In the genomic region with DNA sequence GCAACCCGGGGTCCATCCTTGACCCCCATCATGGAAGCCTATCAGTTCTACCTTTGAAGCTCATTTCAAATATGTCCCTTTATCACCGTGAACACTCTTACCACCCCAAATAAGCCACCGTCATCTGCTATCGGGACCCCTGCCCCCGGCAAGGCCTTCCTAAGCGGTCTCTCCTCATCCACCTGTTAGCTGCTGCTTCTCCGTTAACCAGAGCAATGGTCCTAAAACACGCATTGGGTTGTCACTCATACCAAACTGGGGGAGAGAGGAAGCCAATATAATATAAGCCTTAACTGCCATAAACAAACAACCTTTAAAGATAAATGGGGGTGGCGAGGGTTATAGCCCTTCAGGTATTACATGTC, we compare ENCODE assay signal across 8 cellular contexts.
DNase-seq lines count a peak whose midpoint lies in the region.

No MANE protein-coding gene starts in this region.

- peak overlapping the region; percentile 92 for H3K4me3 ChIP-seq in SK-N-MC
- peak overlapping the region; percentile 99 for H3K4me3 ChIP-seq in iPS-15b (ENCODE audit: low read depth, low read length)
- peak overlapping the region; percentile 90 to 99 (median 91) for H3K4me3 ChIP-seq in subcutaneous abdominal adipose tissue (ENCODE audit: low read depth in 1 of 5, low read length in 5 of 5)

- H3K27ac ChIP-seq in SK-N-MC (no peak overlapping the region), subcutaneous abdominal adipose tissue (ENCODE audit: low read depth, low read length) (peak overlapping the region; percentile 89)

- no peaks in the 10 kb centered on the region for H3K27me3 ChIP-seq in iPS-15b (ENCODE audit: control insufficient read depth, insufficient read depth, low read length)
- H3K27me3 ChIP-seq in subcutaneous abdominal adipose tissue (ENCODE audit: control insufficient read depth in 5 of 5, insufficient read depth in 4 of 5, low read length in 5 of 5): no peaks in the 10 kb centered on the region

- no peaks in the 10 kb centered on the region for H3K9me3 ChIP-seq in SK-N-MC (ENCODE audit: low read depth, low read length)
- H3K9me3 ChIP-seq in iPS-15b (ENCODE audit: control insufficient read depth, insufficient read depth, low read length): no peaks in the 10 kb centered on the region
- no peaks in the 10 kb centered on the region for H3K9me3 ChIP-seq in subcutaneous abdominal adipose tissue (ENCODE audit: control insufficient read depth in 5 of 5, low read length in 5 of 5)

- H3K36me3 ChIP-seq in SK-N-MC (ENCODE audit: insufficient read depth, low read length): peaks cover 25% of the 10 kb centered on the region
- H3K36me3 ChIP-seq in iPS-15b (ENCODE audit: control insufficient read depth, insufficient read depth, low read length): peaks cover 2% of the 10 kb centered on the region
- H3K36me3 ChIP-seq in subcutaneous abdominal adipose tissue (ENCODE audit: control insufficient read depth in 5 of 5, insufficient read depth in 5 of 5, low read length in 5 of 5): peaks cover 3 to 9% (median 5%) of the 10 kb centered on the region in 5 donors

- peak overlapping the region; percentile 97 for H3K9ac ChIP-seq in SK-N-MC (ENCODE audit: insufficient read length)
- H3K9ac ChIP-seq in iPS-15b (ENCODE audit: low read depth, low read length): peak overlapping the region; percentile 96
- peak overlapping the region; percentile 95 to 100 (median 98) for H3K9ac ChIP-seq in subcutaneous abdominal adipose tissue (ENCODE audit: low read length in 5 of 5)

- H3K4me1 ChIP-seq in iPS-15b (ENCODE audit: control insufficient read depth, insufficient read depth, low read length): no peaks in the 10 kb centered on the region
- peaks cover 0 to 36% (median 15%) of the 10 kb centered on the region in 5 donors for H3K4me1 ChIP-seq in subcutaneous abdominal adipose tissue (ENCODE audit: control insufficient read depth in 5 of 5, insufficient read depth in 5 of 5, low read length in 5 of 5)

- DNase-seq in DMS 273 (lab: John Stamatoyannopoulos, UW; ENCODE audit: unreplicated experiment) (peak; percentile 35), DMS 273 treated with DMSO at 0.1 percent for 48 hours (lab: John Stamatoyannopoulos, UW) (no peak), SK-N-MC (ENCODE audit: low read depth, low spot score) (no peak), cortex of kidney (lab: John Stamatoyannopoulos, UW) (no peak), epidermal melanocyte (ENCODE audit: insufficient read length, low spot score) (no peak), pons (ENCODE audit: low spot score) (no peak)
